In the genomic region with DNA sequence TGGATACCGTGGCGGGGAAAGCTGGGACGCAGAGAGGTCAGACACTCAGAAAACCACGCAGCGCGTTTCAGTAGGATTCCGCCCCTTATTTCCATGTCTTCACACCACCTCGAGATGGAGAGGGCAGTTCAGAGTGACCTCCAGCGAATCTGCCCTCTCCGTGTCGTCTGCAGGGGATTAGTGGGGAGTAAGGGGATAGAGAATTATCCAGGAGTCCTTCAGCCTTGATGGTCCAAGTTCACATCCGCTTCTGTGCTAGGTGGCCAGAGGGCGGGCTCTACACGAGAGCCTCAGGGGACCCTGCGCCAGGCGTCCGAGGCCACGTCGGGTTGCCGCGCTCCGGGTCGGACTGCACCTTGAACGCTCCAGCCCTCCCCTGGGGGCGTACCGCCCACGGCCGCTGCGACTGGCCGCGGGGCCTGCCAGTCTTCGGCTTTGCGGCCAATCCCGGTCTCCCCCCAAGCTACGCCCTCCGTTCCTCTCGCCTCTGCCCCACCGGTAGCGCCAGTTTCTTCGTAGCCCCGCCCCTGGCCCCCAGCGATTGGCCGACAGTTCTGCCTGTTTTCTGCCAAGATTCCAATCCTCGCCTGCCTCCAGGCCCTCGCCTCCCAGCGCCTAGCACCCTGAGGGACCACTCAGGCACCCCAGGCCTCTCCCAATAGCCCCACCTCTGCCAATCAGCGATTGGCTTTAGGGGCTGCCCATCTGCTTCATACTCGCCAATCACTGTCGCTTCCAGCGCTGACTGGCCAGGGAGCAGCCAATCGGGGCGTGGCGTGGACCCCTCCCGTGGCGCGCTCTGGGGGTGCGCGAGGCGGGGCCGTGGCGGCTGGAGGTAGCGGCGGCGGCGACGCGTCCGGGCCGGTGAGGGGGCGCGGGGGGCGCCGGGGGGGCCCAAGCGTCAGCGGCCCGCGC, we compare ENCODE assay signal across 8 cellular contexts. TPM values are rescaled to one million over a fixed set of nuclear protein-coding genes. Genes with fewer than 3 reads are reported as not detected.
DNase-seq lines count a peak whose midpoint lies in the region; ATAC-seq lines count a peak whose summit lies in the region.

A gene with protein sequence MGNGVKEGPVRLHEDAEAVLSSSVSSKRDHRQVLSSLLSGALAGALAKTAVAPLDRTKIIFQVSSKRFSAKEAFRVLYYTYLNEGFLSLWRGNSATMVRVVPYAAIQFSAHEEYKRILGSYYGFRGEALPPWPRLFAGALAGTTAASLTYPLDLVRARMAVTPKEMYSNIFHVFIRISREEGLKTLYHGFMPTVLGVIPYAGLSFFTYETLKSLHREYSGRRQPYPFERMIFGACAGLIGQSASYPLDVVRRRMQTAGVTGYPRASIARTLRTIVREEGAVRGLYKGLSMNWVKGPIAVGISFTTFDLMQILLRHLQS (plus strand): TSS at position 812 of the 915 bp plus-strand sequence. CDS start 32,131 bp downstream, outside the sequence.

- ATAC-seq in GM19372 (IDR thresholded peaks at IDR 0.05; ENCODE audit: low read depth, unreplicated experiment) (peak; percentile 89), HG03558 (IDR thresholded peaks at IDR 0.05; ENCODE audit: extremely low read depth, unreplicated experiment) (peak; percentile 87), left lobe of liver (peak; percentile 81)

- peak within 1 kb of the TSS; percentile 93 to 100 (median 99) for H3K4me2 ChIP-seq in BLaER1 treated with 17β-estradiol and CSF1 and Interleukin-3, amounts not matched to agents 10 nM and 100 nM

- peaks cover 36 to 65% (median 59%) of the 10 kb centered on the region in 10 experiments for H3K4me1 ChIP-seq in BLaER1 treated with 17β-estradiol and CSF1 and Interleukin-3, amounts not matched to agents 10 nM and 100 nM

- no peaks in the 10 kb centered on the region for H3K27me3 ChIP-seq in BLaER1 treated with 17β-estradiol and CSF1 and Interleukin-3, amounts not matched to agents 10 nM and 100 nM

- H3K27ac ChIP-seq in BLaER1 treated with 17β-estradiol and CSF1 and Interleukin-3, amounts not matched to agents 10 nM and 100 nM: peak within 1 kb of the TSS in 10 of 11 experiments; percentile 26 to 77 (median 71); a peak in 19 of 22 replicates

- H4K20me1 ChIP-seq in BLaER1 treated with 17β-estradiol and CSF1 and Interleukin-3, amounts not matched to agents 10 nM and 100 nM: peaks cover 0 to 26% (median 0%) of the 10 kb centered on the region in 11 experiments; a peak in 6 of 22 replicates

- peaks cover 11 to 37% (median 29%) of the 10 kb centered on the region in 11 experiments; a peak in 21 of 22 replicates for H3K36me3 ChIP-seq in BLaER1 treated with 17β-estradiol and CSF1 and Interleukin-3, amounts not matched to agents 10 nM and 100 nM

- peak within 1 kb of the TSS; percentile 70 to 82 (median 77) for H3K9ac ChIP-seq in BLaER1 treated with 17β-estradiol and CSF1 and Interleukin-3, amounts not matched to agents 10 nM and 100 nM

- peak; percentile 92 for DNase-seq in NCI-H748 treated with DMSO at 0.1 percent for 48 hours (lab: John Stamatoyannopoulos, UW)
- peak; percentile 94 to 99 for DNase-seq in activated CD4-positive, alpha-beta T cell treated with anti-CD3 and anti-CD28 coated beads, Interleukin-2, amount 50 U/mL, for 24 hours (ENCODE audit: low read depth in 1 of 2, low spot score in 1 of 2)
- peak; percentile 99 for DNase-seq in dedifferentiated amniotic fluid mesenchymal stem cell (ENCODE audit: extremely low spot score)
- peak; percentile 100 for DNase-seq in left lobe of liver (ENCODE audit: low spot score)
- DNase-seq in stimulated activated CD4-positive, alpha-beta T cell treated with anti-CD3 and anti-CD28 coated beads, Interleukin-2, amount 100 ng/mL, for 4 hours (ENCODE audit: low read depth): peak; percentile 97

- peak within 1 kb of the TSS; percentile 69 to 83 (median 74) for H3K4me3 ChIP-seq in BLaER1 treated with 17β-estradiol and CSF1 and Interleukin-3, amounts not matched to agents 10 nM and 100 nM

- H3K9me3 ChIP-seq in BLaER1 treated with 17β-estradiol and CSF1 and Interleukin-3, amounts not matched to agents 10 nM and 100 nM (replicated peaks in 1 of 11): no peaks in the 10 kb centered on the region

RNA-seq across cellular contexts. Expression of the gene that starts here (rescaled TPM):
- 77.8 TPM for total RNA-seq in left lobe of liver

Comparison
In these comparisons a context has a peak if more than half of its experiments do, and no peak if none do; other contexts are left out.
1. Peak in every context shown above with its lines: DNase-seq, ATAC-seq, H3K4me3 ChIP-seq and H3K27ac ChIP-seq.